1 cellular context compared by ENCODE assay signal in genomic region chr17:3890082-3890892, GRCh38.
TF ChIP-seq lines count a peak whose summit lies in the region.

No MANE protein-coding gene starts in this region.

TF ChIP-seq in H1, 55 proteins besides CTCF, POLR2A, EP300 and RAD21:
- no peak for TF ChIP-seq TBP (IDR thresholded peaks at IDR 0.05; ENCODE audit: low read depth, low read length)
